8 cellular contexts compared by ENCODE assay signal in genomic region chr12:94150483-94151225, GRCh38. TPM values are rescaled to one million over a fixed set of nuclear protein-coding genes. Genes with fewer than 3 reads are reported as not detected.
A peak's percentile ranks its signal among the peaks of the same experiment; 100 is the strongest.
DNase-seq lines count a peak whose midpoint lies in the region; FAIRE-seq and TF ChIP-seq lines count a peak whose summit lies in the region.

No MANE protein-coding gene starts in this region.

- H3K27ac ChIP-seq in HUES6 (ENCODE audit: low read depth, low read length) (no peak overlapping the region), trophoblast cell (ENCODE audit: low read depth, low read length) (no peak overlapping the region)

- H3K14ac ChIP-seq in trophoblast cell (ENCODE audit: low read length), result no peak overlapping the region

- H3K27me3 ChIP-seq in BJ (ENCODE audit: control insufficient read depth, insufficient read depth, low read length) (peaks cover 39% of the 10 kb centered on the region), HUES6 (ENCODE audit: control insufficient read depth, insufficient read depth, low read length) (peaks cover 98% of the 10 kb centered on the region), trophoblast cell (ENCODE audit: insufficient read depth, low read length) (peaks cover 38% of the 10 kb centered on the region)

- H4K12ac ChIP-seq in trophoblast cell (ENCODE audit: low read depth, low read length), result no peak overlapping the region

- no peak overlapping the region for H2AK5ac ChIP-seq in trophoblast cell (ENCODE audit: low read length)

- H3K4me1 ChIP-seq in HUES6 (ENCODE audit: control insufficient read depth, insufficient read depth, low read length) (peaks cover 8% of the 10 kb centered on the region; the same call in 1 of the 2 replicates), trophoblast cell (ENCODE audit: control insufficient read depth in 1 of 2, insufficient read depth in 2 of 2, low read length in 2 of 2) (peaks cover 14 to 16% of the 10 kb centered on the region in 2 experiments)

- H4K91ac ChIP-seq in trophoblast cell (ENCODE audit: low read depth, low read length), result no peak overlapping the region

- no peak overlapping the region for H2BK12ac ChIP-seq in trophoblast cell (ENCODE audit: low read length)

- H3K36me3 ChIP-seq in BJ (ENCODE audit: control insufficient read depth, insufficient read depth, low read length) (no peaks in the 10 kb centered on the region), HUES6 (ENCODE audit: control insufficient read depth, insufficient read depth, low read length) (no peaks in the 10 kb centered on the region), trophoblast cell (ENCODE audit: control insufficient read depth in 1 of 2, insufficient read depth in 2 of 2, low read length in 2 of 2) (no peaks in the 10 kb centered on the region)

- no peak overlapping the region for H2BK120ac ChIP-seq in trophoblast cell (ENCODE audit: insufficient read depth, low read length, poor library complexity)

- H3K4me3 ChIP-seq in BJ (ENCODE audit: low read depth, low read length) (peak overlapping the region; percentile 50), HUES6 (ENCODE audit: low read depth, low read length) (peak overlapping the region; percentile 72), fibroblast of the aortic adventitia (ENCODE audit: low read depth, low read length) (peak overlapping the region; percentile 55), trophoblast cell (ENCODE audit: low read depth, low read length) (peak overlapping the region; percentile 29)

- no peak overlapping the region for H2AFZ ChIP-seq in trophoblast cell (ENCODE audit: insufficient read depth, low read length, poor library complexity)

- CTCF ChIA-PET in BJ (lab: Yijun Ruan, JAX), result interaction anchor here (0.6 kb wide), 1 partner anchor 21 kb away, joined by 3 read pairs; no protein-coding TSS in a partner anchor

- H3K79me1 ChIP-seq in trophoblast cell (ENCODE audit: low read length), result no peaks in the 10 kb centered on the region

- H3K4me2 ChIP-seq in trophoblast cell (ENCODE audit: low read length), result peak overlapping the region; percentile 95

- POLR2A ChIA-PET in BJ (lab: Charles Lee), result no interaction called here

- WGBS in trophoblast cell (ENCODE audit: extremely low coverage, insufficient coverage, insufficient read length), result no CpG with 5 or more reads among the region's 26 CpGs

- no peak overlapping the region for H3K18ac ChIP-seq in trophoblast cell (ENCODE audit: low read length)

- H3K4ac ChIP-seq in trophoblast cell (ENCODE audit: low read depth, low read length), result no peak overlapping the region

- DNase-seq in BJ (ENCODE audit: low read depth) (no peak), fibroblast of the aortic adventitia (ENCODE audit: low read depth) (no peak), trophoblast cell (no peak), cortex of kidney (lab: John Stamatoyannopoulos, UW) (no peak), GM19240 (ENCODE audit: insufficient read length, low spot score) (no peak), D721Med (ENCODE audit: insufficient read length, low spot score) (no peak)
- peak; percentile 38 to 56 for DNase-seq in activated CD4-positive, alpha-beta T cell treated with anti-CD3 and anti-CD28 coated beads, Interleukin-2, amount 50 U/mL, for 48 hours

- H2BK5ac ChIP-seq in trophoblast cell (ENCODE audit: low read depth, low read length, poor library complexity), result no peak overlapping the region

- H3K23ac ChIP-seq in trophoblast cell (ENCODE audit: low read length), result no peak overlapping the region

- no peak overlapping the region for H4K8ac ChIP-seq in trophoblast cell (ENCODE audit: low read depth, low read length)

- H3K9ac ChIP-seq in HUES6 (ENCODE audit: low read length) (no peak overlapping the region), trophoblast cell (ENCODE audit: low read length) (no peak overlapping the region)

- FAIRE-seq in D721Med (lab: Jason Lieb, UNC), result no peak

- H3K79me2 ChIP-seq in trophoblast cell (ENCODE audit: control insufficient read depth, insufficient read depth, low read length, poor library complexity), result no peaks in the 10 kb centered on the region

- no peak for TF ChIP-seq CTCF in BJ (IDR thresholded peaks at IDR 0.05; ENCODE audit: insufficient read depth, low read depth, low read length)
- no peak for TF ChIP-seq CTCF in fibroblast of the aortic adventitia (IDR thresholded peaks at IDR 0.05; ENCODE audit: insufficient read depth, low read length)
- TF ChIP-seq CTCF in D721Med (IDR thresholded peaks at IDR 0.05; ENCODE audit: insufficient read depth, missing control alignments), result no peak

- H3K9me3 ChIP-seq in HUES6 (ENCODE audit: control insufficient read depth, insufficient read depth, low read depth, low read length), result no peaks in the 10 kb centered on the region
- peaks cover 5% of the 10 kb centered on the region for H3K9me3 ChIP-seq in trophoblast cell (ENCODE audit: insufficient read depth, low read depth, low read length)

RNA-seq across cellular contexts. Expression of gene PLXNC1, which starts 2.3 kb away (rescaled TPM):
- 2.2 and 3.4 TPM in 2 replicates for polyA plus RNA-seq in BJ (2011; rRNA removed)
- polyA minus RNA-seq in BJ (2011; rRNA and poly(A)+ RNA removed), result 3.9 and 5.8 TPM in 2 replicates
- 4.3 and 6.1 TPM in 2 replicates for total RNA-seq in fibroblast of the aortic adventitia (ENCODE audit: low replicate concordance)
- polyA plus RNA-seq in trophoblast cell (2013), result 0.21 and 0.22 TPM in 2 replicates

Comparison
In these comparisons a context has a peak if more than half of its experiments do, and no peak if none do; other contexts are left out.
1. DNase-seq: peak in activated CD4-positive, alpha-beta T cell treated with anti-CD3 and anti-CD28 coated beads, Interleukin-2, amount 50 U/mL, for 48 hours (2 of 2); none in BJ (single experiment), fibroblast of the aortic adventitia (single experiment), trophoblast cell (0 of 2), cortex of kidney (single experiment), GM19240 (single experiment) and D721Med (single experiment).
2. Peak in every context shown above with its lines, with median percentiles within 50 percentile points of each other: H3K4me3 ChIP-seq.